ENCODE assay signal across 18 cellular contexts in genomic region chr2:149431337-149431736, GRCh38.
"Had no signal": no experiment of that assay in that cellular context is flagged by ENCODE, and none has a peak within 500 bp of the region (broad histone marks: within the 10 kb centered on the region; RNA-seq: fewer than 3 reads in every experiment).

No MANE protein-coding gene starts in this region.

- DNase-seq: activated CD4-positive, alpha-beta T cell treated with anti-CD3 and anti-CD28 coated beads, Interleukin-2, amount 50 U/mL, for 4 hours; activated CD8-positive, alpha-beta memory T cell treated with anti-CD3 and anti-CD28 coated beads, Interleukin-2, amount 10 ng/mL, durations not matched to agents 7 days and 5 days; activated effector memory CD4-positive, alpha-beta T cell treated with Interleukin-2 at 50 U/mL for 16 hours; activated T-cell treated with anti-CD3 and anti-CD28 coated beads, Interleukin-2, amount 50 U/mL, for 24 hours; brain microvascular endothelial cell; effector memory CD8-positive, alpha-beta T cell; glutamatergic neuron; immature natural killer cell; left cardiac atrium; mucosa of descending colon; naive thymus-derived CD8-positive, alpha-beta T cell; stimulated activated naive CD4-positive, alpha-beta T cell treated with Interleukin-2 at 50 U/mL for 16 hours; upper lobe of right lung had no signal

- H3K4me1 ChIP-seq: right atrium auricular region, suprapubic skin, upper lobe of right lung had no signal

- H3K4me3 ChIP-seq: lung, mucosa of descending colon, right atrium auricular region, suprapubic skin, upper lobe of right lung had no signal

- ATAC-seq: activated CD4-positive, CD25-positive, alpha-beta regulatory T cell treated with anti-CD3 and anti-CD28 coated beads, Interleukin-2, amount 50 U/mL, for 24 hours; activated CD8-positive, alpha-beta memory T cell treated with anti-CD3 and anti-CD28 coated beads, Interleukin-2, amount 10 ng/mL, durations not matched to agents 7 days and 5 days; activated naive CD4-positive, alpha-beta T cell treated with anti-CD3 and anti-CD28 coated beads, Interleukin-2, amount 50 U/mL, for 72 hours; effector memory CD8-positive, alpha-beta T cell; left cardiac atrium; mucosa of descending colon; naive thymus-derived CD8-positive, alpha-beta T cell; upper lobe of right lung had no signal

- H3K36me3 ChIP-seq: brain microvascular endothelial cell, right atrium auricular region, suprapubic skin, upper lobe of right lung had no signal

- H3K9me3 ChIP-seq: suprapubic skin, upper lobe of right lung had no signal

- H3K27me3 ChIP-seq: brain microvascular endothelial cell, right atrium auricular region, suprapubic skin had no signal

- H3K27ac ChIP-seq: brain microvascular endothelial cell, right atrium auricular region, suprapubic skin, upper lobe of right lung had no signal
